Comparison of ENCODE assay signal across 2 cellular contexts in genomic region chr17:3564241-3564640, GRCh38. TPM values are rescaled to one million over a fixed set of nuclear protein-coding genes. Genes with fewer than 3 reads are reported as not detected.
"Had no signal": no experiment of that assay in that cellular context is flagged by ENCODE, and none has a peak within 500 bp of the region (broad histone marks: within the 10 kb centered on the region; RNA-seq: fewer than 3 reads in every experiment).

No MANE protein-coding gene starts in this region.

RNA-seq across cellular contexts. Expression of gene TRPV3, which starts 6.6 kb away (rescaled TPM):
- total RNA-seq: pulmonary artery endothelial cell had no signal
- polyA plus RNA-seq: naive thymus-derived CD4-positive, alpha-beta T cell had no signal
